8 cellular contexts compared by ENCODE assay signal in the genomic region with DNA sequence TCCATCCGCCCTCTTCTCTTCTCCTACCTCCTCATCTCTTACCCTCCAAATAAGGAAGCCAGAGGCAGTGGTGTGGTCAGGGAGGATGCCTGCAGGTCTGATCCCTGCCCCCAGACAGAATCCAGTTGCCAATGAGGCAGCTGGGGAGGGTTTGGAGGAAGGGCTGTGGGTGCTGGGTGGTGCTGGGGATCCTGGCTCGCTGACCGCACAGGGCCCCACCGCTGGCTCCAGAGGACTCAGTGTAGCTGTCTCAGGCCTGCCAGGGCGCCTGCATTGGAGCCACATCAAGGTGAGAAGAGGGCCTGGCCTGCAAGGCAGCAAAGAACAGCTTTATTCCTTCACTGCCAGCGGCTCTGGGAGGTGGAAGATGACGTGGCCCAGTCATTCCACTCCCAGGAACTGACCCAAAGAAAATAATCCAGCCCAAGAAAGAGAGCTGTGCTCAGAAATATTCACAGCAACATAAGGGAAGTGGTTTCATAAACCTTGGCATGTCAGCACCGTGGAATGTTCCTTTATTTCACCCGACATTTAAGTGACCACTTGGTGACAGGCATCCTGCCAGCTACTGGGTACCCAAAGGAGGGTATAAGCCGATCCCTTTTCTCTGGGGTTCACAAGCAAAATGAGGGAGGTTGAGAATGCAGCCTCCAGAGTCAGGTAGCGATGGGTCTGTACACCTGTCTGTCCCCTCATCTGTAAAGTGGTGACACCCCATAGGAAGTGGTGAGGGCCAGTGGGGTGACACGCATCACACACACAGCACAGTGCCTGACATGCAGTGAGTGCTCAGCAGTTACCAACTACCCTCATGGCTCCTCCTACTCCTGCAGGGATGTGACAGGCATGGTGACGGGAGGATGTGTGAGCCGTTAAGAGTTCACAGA.
DNase-seq lines count a peak whose midpoint lies in the region; TF ChIP-seq lines count a peak whose summit lies in the region.

No MANE protein-coding gene starts in this region.

- DNase-seq in AG09319 (ENCODE audit: extremely low read depth, low read depth) (peak; percentile 66), HCEC 1CT (peak; percentile 96), hepatocyte (ENCODE audit: low spot score) (no peak), thyroid gland (peak; percentile 53 to 72), NCI-H1092 treated with DMSO at 0.1 percent for 48 hours (lab: John Stamatoyannopoulos, UW) (no peak), HAP-1 (ENCODE audit: low spot score in 2 of 2) (no peak)
- peak; percentile 24 to 26 for DNase-seq in activated T-cell treated with anti-CD3 and anti-CD28 coated beads, Interleukin-2, amount 50 U/mL, for 48 hours
- no peak for DNase-seq in activated CD4-positive, alpha-beta T cell treated with anti-CD3 and anti-CD28 coated beads, Interleukin-2, amount 50 U/mL, for 48 hours

- no peaks in the 10 kb centered on the region for H3K79me2 ChIP-seq in hepatocyte

- no peaks in the 10 kb centered on the region for H3K9me2 ChIP-seq in hepatocyte (replicated peaks; ENCODE audit: insufficient read depth)

- no peak for TF ChIP-seq CTCF in AG09319 (IDR thresholded peaks at IDR 0.05; ENCODE audit: low read depth, low read length)
- TF ChIP-seq CTCF in hepatocyte (IDR thresholded peaks at IDR 0.05; ENCODE audit: poor library complexity) = no peak
- TF ChIP-seq CTCF in thyroid gland (IDR thresholded peaks at IDR 0.05) = no peak

- H3K9me3 ChIP-seq in hepatocyte (ENCODE audit: low read depth) = no peaks in the 10 kb centered on the region
- no peaks in the 10 kb centered on the region for H3K9me3 ChIP-seq in thyroid gland
- H3K9me3 ChIP-seq in HAP-1 = 0 out of 2 replicates have a peak, but pooled peaks cover 4% of the 10 kb centered on the region

- H3K4me1 ChIP-seq in hepatocyte (ENCODE audit: insufficient read depth) = peaks cover 4% of the 10 kb centered on the region
- peaks cover 6 to 34% of the 10 kb centered on the region in 2 donors for H3K4me1 ChIP-seq in thyroid gland
- H3K4me1 ChIP-seq in HAP-1 = no peaks in the 10 kb centered on the region

- H2AFZ ChIP-seq in hepatocyte = no peak overlapping the region

- H3K4me3 ChIP-seq in hepatocyte (no peak overlapping the region), thyroid gland (replicated peaks in 1 of 3) (no peak overlapping the region), HAP-1 (no peak overlapping the region)

- in situ Hi-C loops in HAP-1 (cut with MboI; ENCODE audit: low sequenced_read_pairs) = no loop called here

- H3K36me3 ChIP-seq in hepatocyte (replicated peaks; ENCODE audit: insufficient read depth, low read depth) (no peaks in the 10 kb centered on the region), thyroid gland (no peaks in the 10 kb centered on the region), HAP-1 (replicated peaks) (no peaks in the 10 kb centered on the region)

- WGBS in hepatocyte (ENCODE audit: low lambda C conversion rate, missing lambda C conversion rate) = 88% methylated on average over 14 of the region's 14 CpGs
- WGBS in thyroid gland, 2 donors = 35 to 57% methylated on average over 13 to 14 of the region's 14 CpGs

- intact Hi-C loops in thyroid gland (cut with DNase I) = no loop called here

- TF ChIP-seq POLR2A in thyroid gland (IDR thresholded peaks at IDR 0.05) = no peak

- H3K27ac ChIP-seq in hepatocyte = peak overlapping the region; percentile 37
- peak overlapping the region; percentile 71 to 74 (median 72) for H3K27ac ChIP-seq in thyroid gland

- H3K27me3 ChIP-seq in hepatocyte = no peaks in the 10 kb centered on the region
- no peaks in the 10 kb centered on the region for H3K27me3 ChIP-seq in thyroid gland
- H3K27me3 ChIP-seq in HAP-1 (ENCODE audit: low read depth) = no peaks in the 10 kb centered on the region

- no peaks in the 10 kb centered on the region for H4K20me1 ChIP-seq in hepatocyte (ENCODE audit: insufficient read depth, poor library complexity, severe bottlenecking)

- H3K4me2 ChIP-seq in hepatocyte = no peak overlapping the region

Comparison
In these comparisons a context has a peak if more than half of its experiments do, and no peak if none do; other contexts are left out.
1. DNase-seq: peak in AG09319 (single experiment), HCEC 1CT (single experiment), activated T-cell treated with anti-CD3 and anti-CD28 coated beads, Interleukin-2, amount 50 U/mL, for 48 hours (2 of 2) and thyroid gland (2 of 2); none in hepatocyte (single experiment), NCI-H1092 treated with DMSO at 0.1 percent for 48 hours (single experiment), HAP-1 (0 of 2) and activated CD4-positive, alpha-beta T cell treated with anti-CD3 and anti-CD28 coated beads, Interleukin-2, amount 50 U/mL, for 48 hours (0 of 2).